In the genomic region with DNA sequence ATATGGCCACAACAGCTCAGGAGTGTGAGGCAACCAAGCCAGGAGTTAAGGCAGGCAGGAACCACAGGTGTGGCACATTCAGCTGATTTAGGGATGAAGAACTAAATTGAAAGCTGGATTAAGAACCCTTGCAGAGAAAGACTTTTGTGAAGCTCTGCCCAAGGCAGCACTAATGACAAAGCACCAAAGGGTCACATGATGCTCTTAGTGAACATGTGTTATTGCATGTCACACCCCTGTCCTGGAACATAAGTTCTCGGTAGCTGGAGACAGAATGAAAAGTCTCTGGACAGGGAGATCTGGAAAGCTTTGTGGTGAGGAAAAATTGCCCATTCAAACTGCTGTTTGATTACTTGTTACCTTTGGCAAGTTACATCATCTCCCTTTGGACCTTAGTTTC, we compare ENCODE assay signal across 17 cellular contexts. TPM values are rescaled to one million over a fixed set of nuclear protein-coding genes. Genes with fewer than 3 reads are reported as not detected.
DNase-seq lines count a peak whose midpoint lies in the region; ATAC-seq and TF ChIP-seq lines count a peak whose summit lies in the region.
"Had no signal": no experiment of that assay in that cellular context is flagged by ENCODE, and none has a peak within 500 bp of the region (broad histone marks: within the 10 kb centered on the region; RNA-seq: fewer than 3 reads in every experiment).

No MANE protein-coding gene starts in this region.

- H3K4me3 ChIP-seq in DND-41 (ENCODE audit: low read depth in 1 of 2, low read length in 2 of 2): no peak overlapping the region
- H3K4me3 ChIP-seq: BLaER1 treated with 17β-estradiol and CSF1 and Interleukin-3, amounts not matched to agents 10 nM and 100 nM; GM23248 had no signal

- H4K20me1 ChIP-seq in DND-41 (ENCODE audit: insufficient read depth, low read length): peaks cover 17% of the 10 kb centered on the region; the same call in 1 of the 2 replicates

- H3K4me3 Mint-ChIP-seq in activated CD4-positive, alpha-beta T cell treated with anti-CD3 and anti-CD28 coated beads, Interleukin-2, amount 10 ng/mL, durations not matched to agents 24 days and 14 days: no peak overlapping the region
- H3K4me3 Mint-ChIP-seq in activated naive CD8-positive, alpha-beta T cell treated with anti-CD3 and anti-CD28 coated beads for 36 hours: no peak overlapping the region
- H3K4me3 Mint-ChIP-seq in natural killer cell treated with Interleukin-12 subunit alpha and Interleukin-12 subunit beta and Interleukin-15 and Interleukin-18, amount 100 ng/mL, for 72 hours: no peak overlapping the region

- no peak for ATAC-seq in DND-41 (ENCODE audit: insufficient read depth, low read depth)
- ATAC-seq in natural killer cell treated with Interleukin-12 subunit alpha and Interleukin-12 subunit beta and Interleukin-15 and Interleukin-18, amount 100 ng/mL, for 72 hours: no peak
- ATAC-seq: HCT116 had no signal

- intact Hi-C loops in activated CD4-positive, alpha-beta T cell treated with anti-CD3 and anti-CD28 coated beads, Interleukin-2, amount 10 ng/mL, durations not matched to agents 24 days and 14 days (cut with micrococcal nuclease): no loop called here

- peaks cover 44% of the 10 kb centered on the region for H3K4me1 ChIP-seq in DND-41 (ENCODE audit: insufficient read depth, low read length)

- H3K4me2 ChIP-seq in DND-41 (ENCODE audit: insufficient read depth, low read length): peak overlapping the region; percentile 35

- H3K27ac Mint-ChIP-seq in activated CD4-positive, alpha-beta T cell treated with anti-CD3 and anti-CD28 coated beads, Interleukin-2, amount 10 ng/mL, durations not matched to agents 24 days and 14 days: peak overlapping the region; percentile 34
- H3K27ac Mint-ChIP-seq in activated naive CD8-positive, alpha-beta T cell treated with anti-CD3 and anti-CD28 coated beads for 36 hours: peak overlapping the region; percentile 25
- peak overlapping the region; percentile 22 to 99 for H3K27ac Mint-ChIP-seq in natural killer cell treated with Interleukin-12 subunit alpha and Interleukin-12 subunit beta and Interleukin-15 and Interleukin-18, amount 100 ng/mL, for 72 hours

- no peak for TF ChIP-seq CTCF in DND-41 (IDR thresholded peaks at IDR 0.05; ENCODE audit: borderline replicate concordance, extremely low read depth, low read length, poor library complexity, severe bottlenecking)

- peaks cover 72% of the 10 kb centered on the region for H3K79me2 ChIP-seq in DND-41 (ENCODE audit: insufficient read depth, low read length)

- H3K36me3 Mint-ChIP-seq in activated CD4-positive, alpha-beta T cell treated with anti-CD3 and anti-CD28 coated beads, Interleukin-2, amount 10 ng/mL, durations not matched to agents 24 days and 14 days (ENCODE audit: low read depth): peaks cover 42% of the 10 kb centered on the region
- H3K36me3 Mint-ChIP-seq in activated naive CD8-positive, alpha-beta T cell treated with anti-CD3 and anti-CD28 coated beads for 36 hours: peaks cover 38% of the 10 kb centered on the region
- H3K36me3 Mint-ChIP-seq in natural killer cell treated with Interleukin-12 subunit alpha and Interleukin-12 subunit beta and Interleukin-15 and Interleukin-18, amount 100 ng/mL, for 72 hours: peaks cover 40% of the 10 kb centered on the region

- peaks cover 56% of the 10 kb centered on the region for H3K36me3 ChIP-seq in DND-41 (ENCODE audit: insufficient read depth, low read length)

- no peaks in the 10 kb centered on the region for H3K9me3 ChIP-seq in DND-41 (ENCODE audit: insufficient read depth, low read length, severe bottlenecking)
- H3K9me3 ChIP-seq: BLaER1 treated with 17β-estradiol and CSF1 and Interleukin-3, amounts not matched to agents 10 nM and 100 nM had no signal

- no peaks in the 10 kb centered on the region for H3K27me3 ChIP-seq in DND-41 (ENCODE audit: insufficient read depth, low read length, poor library complexity)
- H3K27me3 ChIP-seq: BLaER1 treated with 17β-estradiol and CSF1 and Interleukin-3, amounts not matched to agents 10 nM and 100 nM had no signal

- H3K4me1 Mint-ChIP-seq in activated CD4-positive, alpha-beta T cell treated with anti-CD3 and anti-CD28 coated beads, Interleukin-2, amount 10 ng/mL, durations not matched to agents 24 days and 14 days: peaks cover 38% of the 10 kb centered on the region
- H3K4me1 Mint-ChIP-seq in activated naive CD8-positive, alpha-beta T cell treated with anti-CD3 and anti-CD28 coated beads for 36 hours: peaks cover 41% of the 10 kb centered on the region
- peaks cover 45% of the 10 kb centered on the region in 2 donors for H3K4me1 Mint-ChIP-seq in natural killer cell treated with Interleukin-12 subunit alpha and Interleukin-12 subunit beta and Interleukin-15 and Interleukin-18, amount 100 ng/mL, for 72 hours (ENCODE audit: low read depth in 2 of 2)

- H3K9me3 Mint-ChIP-seq in activated CD4-positive, alpha-beta T cell treated with anti-CD3 and anti-CD28 coated beads, Interleukin-2, amount 10 ng/mL, durations not matched to agents 24 days and 14 days: no peaks in the 10 kb centered on the region
- H3K9me3 Mint-ChIP-seq in activated naive CD8-positive, alpha-beta T cell treated with anti-CD3 and anti-CD28 coated beads for 36 hours: peaks cover 7% of the 10 kb centered on the region
- no peaks in the 10 kb centered on the region for H3K9me3 Mint-ChIP-seq in natural killer cell treated with Interleukin-12 subunit alpha and Interleukin-12 subunit beta and Interleukin-15 and Interleukin-18, amount 100 ng/mL, for 72 hours

- no peak overlapping the region for H3K27ac ChIP-seq in DND-41 (ENCODE audit: low read length)
- H3K27ac ChIP-seq: GM23248 had no signal

- no peaks in the 10 kb centered on the region for H3K27me3 Mint-ChIP-seq in activated CD4-positive, alpha-beta T cell treated with anti-CD3 and anti-CD28 coated beads, Interleukin-2, amount 10 ng/mL, durations not matched to agents 24 days and 14 days
- no peaks in the 10 kb centered on the region for H3K27me3 Mint-ChIP-seq in activated naive CD8-positive, alpha-beta T cell treated with anti-CD3 and anti-CD28 coated beads for 36 hours
- no peaks in the 10 kb centered on the region for H3K27me3 Mint-ChIP-seq in natural killer cell treated with Interleukin-12 subunit alpha and Interleukin-12 subunit beta and Interleukin-15 and Interleukin-18, amount 100 ng/mL, for 72 hours

- peak; percentile 53 for DNase-seq in activated CD4-positive, alpha-beta T cell treated with anti-CD3 and anti-CD28 coated beads, Interleukin-2, amount 10 ng/mL, durations not matched to agents 24 days and 14 days
- no peak for DNase-seq in activated CD4-positive, alpha-beta T cell treated with anti-CD3 and anti-CD28 coated beads for 1 hour
- no peak for DNase-seq in DND-41
- no peak for DNase-seq in activated naive CD8-positive, alpha-beta T cell treated with anti-CD3 and anti-CD28 coated beads for 36 hours
- DNase-seq in natural killer cell treated with Interleukin-12 subunit alpha and Interleukin-12 subunit beta and Interleukin-15 and Interleukin-18, amount 100 ng/mL, for 72 hours (ENCODE audit: low spot score): no peak
- DNase-seq in middle frontal gyrus (ENCODE audit: extremely low spot score, low spot score): no peak
- no peak for DNase-seq in activated gamma-delta T cell treated with Interleukin-2 at 50 U/mL for 16 hours
- no peak for DNase-seq in SIG-M5 treated with dmso at 0.1 percent for 504 hours (lab: John Stamatoyannopoulos, UW; ENCODE audit: unreplicated experiment)
- DNase-seq: 8988T, GM23248, IMR-90, MV-4-11, NCI-H146, NCI-H2081 treated with DMSO at 0.1 percent for 48 hours, NCI-H226 had no signal

- no peak overlapping the region for H3K9ac ChIP-seq in DND-41 (ENCODE audit: low read depth, low read length)

- no peak overlapping the region for H2AFZ ChIP-seq in DND-41 (ENCODE audit: low read depth, low read length)
- H2AFZ ChIP-seq: GM23248 had no signal

RNA-seq across cellular contexts. Expression of gene EAF1, which starts 3.2 kb away (rescaled TPM):
- total RNA-seq in activated CD4-positive, alpha-beta T cell treated with anti-CD3 and anti-CD28 coated beads, Interleukin-2, amount 10 ng/mL, durations not matched to agents 24 days and 14 days: 24.2 and 25.7 TPM in 2 replicates
- 10 to 100 TPM; 24.6 to 24.9 TPM for total RNA-seq in activated naive CD8-positive, alpha-beta T cell treated with anti-CD3 and anti-CD28 coated beads for 36 hours
- total RNA-seq in natural killer cell treated with Interleukin-12 subunit alpha and Interleukin-12 subunit beta and Interleukin-15 and Interleukin-18, amount 100 ng/mL, for 72 hours: 10 to 100 TPM; 41.8 to 74.3 TPM

RNA-seq across cellular contexts. Expression of gene METTL6, which starts 3.3 kb away (rescaled TPM):
- total RNA-seq in activated CD4-positive, alpha-beta T cell treated with anti-CD3 and anti-CD28 coated beads, Interleukin-2, amount 10 ng/mL, durations not matched to agents 24 days and 14 days: 15.2 and 17.4 TPM in 2 replicates
- 10 to 100 TPM; 21.9 to 26.7 TPM for total RNA-seq in activated naive CD8-positive, alpha-beta T cell treated with anti-CD3 and anti-CD28 coated beads for 36 hours
- 10 to 100 TPM; 17.6 to 22.8 TPM for total RNA-seq in natural killer cell treated with Interleukin-12 subunit alpha and Interleukin-12 subunit beta and Interleukin-15 and Interleukin-18, amount 100 ng/mL, for 72 hours
